In genomic region chr6:168432196-168432595, GRCh38 we compare ENCODE assay signal across 33 cellular contexts. TPM values are rescaled to one million over a fixed set of nuclear protein-coding genes. Genes with fewer than 3 reads are reported as not detected.
"Had no signal": no experiment of that assay in that cellular context is flagged by ENCODE, and none has a peak within 500 bp of the region (broad histone marks: within the 10 kb centered on the region; RNA-seq: fewer than 3 reads in every experiment).

No MANE protein-coding gene starts in this region.

- H3K27ac ChIP-seq: body of pancreas, brain microvascular endothelial cell, breast epithelium, VCaP had no signal

- DNase-seq: activated B cell treated with CpG ODN at 0.5 μM for 24 hours; activated CD4-positive, alpha-beta memory T cell treated with anti-CD3 and anti-CD28 coated beads for 36 hours; activated CD4-positive, alpha-beta T cell treated with anti-CD3 and anti-CD28 coated beads for 4 hours; activated CD4-positive, alpha-beta T cell treated with anti-CD3 and anti-CD28 coated beads, Interleukin-2, amount 10 ng/mL, durations not matched to agents 24 days and 14 days; activated CD4-positive, alpha-beta T cell treated with anti-CD3 and anti-CD28 coated beads, Interleukin-2, amount 50 U/mL, for 1 hour; activated CD4-positive, alpha-beta T cell treated with anti-CD3 and anti-CD28 coated beads, Interleukin-2, amount 50 U/mL, for 4 hours; activated CD4-positive, CD25-positive, alpha-beta regulatory T cell treated with anti-CD3 and anti-CD28 coated beads, Interleukin-2, amount 50 U/mL, for 72 hours; activated CD8-positive, alpha-beta T cell treated with anti-CD3 and anti-CD28 coated beads for 36 hours; activated effector memory CD4-positive, alpha-beta T cell treated with Interleukin-2 at 50 U/mL for 16 hours; activated gamma-delta T cell; activated naive CD4-positive, alpha-beta T cell treated with anti-CD3 and anti-CD28 coated beads, Interleukin-2, amount 10 ng/mL, durations not matched to agents 7 days and 5 days; activated naive CD4-positive, alpha-beta T cell treated with Interleukin-2 at 50 U/mL for 16 hours; activated naive CD8-positive, alpha-beta T cell treated with anti-CD3 and anti-CD28 coated beads, Interleukin-2, amount 10 ng/mL, durations not matched to agents 7 days and 5 days; activated naive CD8-positive, alpha-beta T cell treated with anti-CD3 and anti-CD28 coated beads, Interleukin-2, amount 50 U/mL, for 24 hours; activated T-cell treated with anti-CD3 and anti-CD28 coated beads for 4 hours; activated T-cell treated with anti-CD3 and anti-CD28 coated beads, Interleukin-2, amount 50 U/mL, for 1 hour; activated T-cell treated with anti-CD3 and anti-CD28 coated beads, Interleukin-2, amount 50 U/mL, for 4 hours; aorta; body of pancreas; brain microvascular endothelial cell; central memory CD4-positive, alpha-beta T cell; T-helper 1 cell; T-helper 2 cell; T-helper 9 cell had no signal

- H3K27ac Mint-ChIP-seq: activated B cell treated with CpG ODN at 0.5 μM for 24 hours; activated CD4-positive, alpha-beta memory T cell treated with anti-CD3 and anti-CD28 coated beads for 36 hours; activated CD4-positive, alpha-beta T cell treated with anti-CD3 and anti-CD28 coated beads, Interleukin-2, amount 10 ng/mL, durations not matched to agents 24 days and 14 days; activated CD8-positive, alpha-beta T cell treated with anti-CD3 and anti-CD28 coated beads for 36 hours; activated naive CD4-positive, alpha-beta T cell treated with anti-CD3 and anti-CD28 coated beads, Interleukin-2, amount 10 ng/mL, durations not matched to agents 7 days and 5 days; activated naive CD4-positive, alpha-beta T cell treated with anti-CD3 and anti-CD28 coated beads, Interleukin-2, amount 50 U/mL, for 24 hours; activated naive CD8-positive, alpha-beta T cell; activated naive CD8-positive, alpha-beta T cell treated with anti-CD3 and anti-CD28 coated beads, Interleukin-2, amount 10 ng/mL, durations not matched to agents 7 days and 5 days; activated naive CD8-positive, alpha-beta T cell treated with anti-CD3 and anti-CD28 coated beads, Interleukin-2, amount 50 U/mL, for 24 hours; activated T-helper 2 cell treated with anti-CD3 and anti-CD28 coated beads, Interferon-gamma antibody, Interleukin-2, Interleukin-4, amounts not matched to agents 10 μg/mL and 5 μg/mL and 100 μg/mL, durations not matched to agents 14 hours and 24 hours and 36 hours; T-helper 1 cell treated with Interleukin-12 subunit alpha and Interleukin-12 subunit beta and Interleukin-4 antibody, amounts not matched to agents 30 μg/mL and 1 μg/mL, for 36 hours; T-helper 2 cell treated with Interferon-gamma antibody and Interleukin-4, amounts not matched to agents 5 μg/mL and 100 μg/mL, for 36 hours had no signal

- FAIRE-seq: astrocyte, TTC549 had no signal

- H3K9me3 Mint-ChIP-seq: activated B cell treated with CpG ODN at 0.5 μM for 24 hours; activated CD4-positive, alpha-beta memory T cell treated with anti-CD3 and anti-CD28 coated beads for 36 hours; activated CD4-positive, alpha-beta T cell treated with anti-CD3 and anti-CD28 coated beads, Interleukin-2, amount 10 ng/mL, durations not matched to agents 24 days and 14 days; activated CD8-positive, alpha-beta T cell treated with anti-CD3 and anti-CD28 coated beads for 36 hours; activated naive CD4-positive, alpha-beta T cell treated with anti-CD3 and anti-CD28 coated beads, Interleukin-2, amount 10 ng/mL, durations not matched to agents 7 days and 5 days; activated naive CD4-positive, alpha-beta T cell treated with anti-CD3 and anti-CD28 coated beads, Interleukin-2, amount 50 U/mL, for 24 hours; activated naive CD8-positive, alpha-beta T cell treated with anti-CD3 and anti-CD28 coated beads, Interleukin-2, amount 10 ng/mL, durations not matched to agents 7 days and 5 days; activated naive CD8-positive, alpha-beta T cell treated with anti-CD3 and anti-CD28 coated beads, Interleukin-2, amount 50 U/mL, for 24 hours; activated T-cell treated with anti-CD3 and anti-CD28 coated beads, Interleukin-2, amount 50 U/mL, for 4 hours; activated T-helper 2 cell treated with anti-CD3 and anti-CD28 coated beads, Interferon-gamma antibody, Interleukin-2, Interleukin-4, amounts not matched to agents 10 μg/mL and 5 μg/mL and 100 μg/mL, durations not matched to agents 14 hours and 24 hours and 36 hours; T-helper 1 cell treated with Interleukin-12 subunit alpha and Interleukin-12 subunit beta and Interleukin-4 antibody, amounts not matched to agents 30 μg/mL and 1 μg/mL, for 36 hours; T-helper 2 cell treated with Interferon-gamma antibody and Interleukin-4, amounts not matched to agents 5 μg/mL and 100 μg/mL, for 36 hours had no signal

- ATAC-seq: activated CD8-positive, alpha-beta T cell treated with anti-CD3 and anti-CD28 coated beads for 36 hours; activated naive CD8-positive, alpha-beta T cell treated with anti-CD3 and anti-CD28 coated beads, Interleukin-2, amount 50 U/mL, for 24 hours; activated T-cell treated with anti-CD3 and anti-CD28 coated beads, Interleukin-2, amount 50 U/mL, for 4 hours; body of pancreas had no signal

- H3K27me3 Mint-ChIP-seq: activated B cell treated with CpG ODN at 0.5 μM for 24 hours; activated naive CD8-positive, alpha-beta T cell treated with anti-CD3 and anti-CD28 coated beads, Interleukin-2, amount 10 ng/mL, durations not matched to agents 7 days and 5 days had no signal

- H3K4me3 Mint-ChIP-seq: activated B cell treated with CpG ODN at 0.5 μM for 24 hours; activated CD4-positive, alpha-beta memory T cell treated with anti-CD3 and anti-CD28 coated beads for 36 hours; activated CD4-positive, alpha-beta T cell treated with anti-CD3 and anti-CD28 coated beads, Interleukin-2, amount 10 ng/mL, durations not matched to agents 24 days and 14 days; activated CD8-positive, alpha-beta T cell treated with anti-CD3 and anti-CD28 coated beads for 36 hours; activated naive CD4-positive, alpha-beta T cell treated with anti-CD3 and anti-CD28 coated beads, Interleukin-2, amount 10 ng/mL, durations not matched to agents 7 days and 5 days; activated naive CD4-positive, alpha-beta T cell treated with anti-CD3 and anti-CD28 coated beads, Interleukin-2, amount 50 U/mL, for 24 hours; activated naive CD8-positive, alpha-beta T cell; activated naive CD8-positive, alpha-beta T cell treated with anti-CD3 and anti-CD28 coated beads, Interleukin-2, amount 10 ng/mL, durations not matched to agents 7 days and 5 days; activated naive CD8-positive, alpha-beta T cell treated with anti-CD3 and anti-CD28 coated beads, Interleukin-2, amount 50 U/mL, for 24 hours; activated T-cell treated with anti-CD3 and anti-CD28 coated beads, Interleukin-2, amount 50 U/mL, for 4 hours; T-helper 1 cell treated with Interleukin-12 subunit alpha and Interleukin-12 subunit beta and Interleukin-4 antibody, amounts not matched to agents 30 μg/mL and 1 μg/mL, for 36 hours; T-helper 2 cell treated with Interferon-gamma antibody and Interleukin-4, amounts not matched to agents 5 μg/mL and 100 μg/mL, for 36 hours had no signal

- H3K4me1 Mint-ChIP-seq: activated B cell treated with CpG ODN at 0.5 μM for 24 hours; activated CD4-positive, alpha-beta T cell treated with anti-CD3 and anti-CD28 coated beads, Interleukin-2, amount 10 ng/mL, durations not matched to agents 24 days and 14 days; activated naive CD4-positive, alpha-beta T cell treated with anti-CD3 and anti-CD28 coated beads, Interleukin-2, amount 10 ng/mL, durations not matched to agents 7 days and 5 days; activated naive CD4-positive, alpha-beta T cell treated with anti-CD3 and anti-CD28 coated beads, Interleukin-2, amount 50 U/mL, for 24 hours; activated naive CD8-positive, alpha-beta T cell treated with anti-CD3 and anti-CD28 coated beads, Interleukin-2, amount 10 ng/mL, durations not matched to agents 7 days and 5 days; activated naive CD8-positive, alpha-beta T cell treated with anti-CD3 and anti-CD28 coated beads, Interleukin-2, amount 50 U/mL, for 24 hours had no signal

- H3K36me3 ChIP-seq: brain microvascular endothelial cell, breast epithelium had no signal

- H3K36me3 Mint-ChIP-seq: activated CD4-positive, alpha-beta memory T cell treated with anti-CD3 and anti-CD28 coated beads for 36 hours; activated naive CD4-positive, alpha-beta T cell treated with anti-CD3 and anti-CD28 coated beads, Interleukin-2, amount 10 ng/mL, durations not matched to agents 7 days and 5 days; activated naive CD4-positive, alpha-beta T cell treated with anti-CD3 and anti-CD28 coated beads, Interleukin-2, amount 50 U/mL, for 24 hours; activated naive CD8-positive, alpha-beta T cell; activated naive CD8-positive, alpha-beta T cell treated with anti-CD3 and anti-CD28 coated beads, Interleukin-2, amount 10 ng/mL, durations not matched to agents 7 days and 5 days had no signal

- H3K4me3 ChIP-seq: body of pancreas, breast epithelium had no signal

- H3K9me3 ChIP-seq: body of pancreas, breast epithelium had no signal

- H3K4me1 ChIP-seq: body of pancreas, breast epithelium had no signal

- H3K27me3 ChIP-seq: brain microvascular endothelial cell, breast epithelium had no signal

RNA-seq across cellular contexts. Expression of gene SMOC2, which starts 8.8 kb away (rescaled TPM):
- total RNA-seq: activated B cell treated with CpG ODN at 0.5 μM for 24 hours; activated CD4-positive, alpha-beta memory T cell treated with anti-CD3 and anti-CD28 coated beads for 36 hours; activated CD4-positive, alpha-beta T cell treated with anti-CD3 and anti-CD28 coated beads, Interleukin-2, amount 10 ng/mL, durations not matched to agents 24 days and 14 days; activated CD8-positive, alpha-beta T cell treated with anti-CD3 and anti-CD28 coated beads for 36 hours; activated naive CD8-positive, alpha-beta T cell treated with anti-CD3 and anti-CD28 coated beads, Interleukin-2, amount 10 ng/mL, durations not matched to agents 7 days and 5 days; activated T-helper 2 cell treated with anti-CD3 and anti-CD28 coated beads, Interferon-gamma antibody, Interleukin-2, Interleukin-4, amounts not matched to agents 10 μg/mL and 5 μg/mL and 100 μg/mL, durations not matched to agents 14 hours and 24 hours and 36 hours had no signal
